In genomic region chr5:154473581-154474266, GRCh38 we compare ENCODE assay signal across 15 cellular contexts. TPM values are rescaled to one million over a fixed set of nuclear protein-coding genes. Genes with fewer than 3 reads are reported as not detected.
A peak's percentile ranks its signal among the peaks of the same experiment; 100 is the strongest.
DNase-seq lines count a peak whose midpoint lies in the region; ATAC-seq and TF ChIP-seq lines count a peak whose summit lies in the region.
"Had no signal": no experiment of that assay in that cellular context is flagged by ENCODE, and none has a peak within 500 bp of the region (broad histone marks: within the 10 kb centered on the region; RNA-seq: fewer than 3 reads in every experiment).

No MANE protein-coding gene starts in this region.

- H3K4me3 Mint-ChIP-seq in chondrocyte (ENCODE audit: unreplicated experiment), result peak overlapping the region; percentile 16
- peak overlapping the region; percentile 44 for H3K4me3 Mint-ChIP-seq in type B pancreatic cell

- intact Hi-C loops in left ventricle myocardium superior (cut with micrococcal nuclease), result no loop called here
- intact Hi-C loops in cardiac septum (cut with DNase I), result no loop called here

- H3K4me3 ChIP-seq in mesodermal cell (ENCODE audit: extremely low read depth, insufficient read depth, low read length, poor library complexity, severe bottlenecking), result peak overlapping the region; percentile 82
- H3K4me3 ChIP-seq: ascending aorta, lower lobe of right lung had no signal

- peak overlapping the region; percentile 84 for H3K27ac ChIP-seq in mesodermal cell (ENCODE audit: low read depth, low read length, severe bottlenecking)
- H3K27ac ChIP-seq: ascending aorta, lower lobe of right lung had no signal

- TF ChIP-seq CTCF in chondrocyte (IDR thresholded peaks at IDR 0.05) (no peak), type B pancreatic cell (conservative IDR thresholded peaks at IDR 0.05) (no peak)

- H3K27ac Mint-ChIP-seq in chondrocyte (ENCODE audit: unreplicated experiment) (no peak overlapping the region), type B pancreatic cell (peak overlapping the region; percentile 39)

- DNase-seq in left ventricle myocardium superior, result no peak
- DNase-seq in cardiac septum (ENCODE audit: low spot score), result no peak
- DNase-seq in chondrocyte (ENCODE audit: low spot score), result no peak
- DNase-seq in type B pancreatic cell (ENCODE audit: extremely low spot score, unreplicated experiment), result no peak
- no peak for DNase-seq in mesenteric fat pad (ENCODE audit: low spot score)
- DNase-seq in COLO829 (ENCODE audit: low spot score), result no peak
- DNase-seq: AML-193; lower lobe of right lung; NCI-H187; NCI-H774; stimulated activated CD4-positive, alpha-beta T cell treated with anti-CD3 and anti-CD28 coated beads, Interleukin-2, amount 100 ng/mL, for 24 hours had no signal

- H3K9me3 Mint-ChIP-seq in chondrocyte (ENCODE audit: low read depth), result no peaks in the 10 kb centered on the region
- no peaks in the 10 kb centered on the region for H3K9me3 Mint-ChIP-seq in type B pancreatic cell

- no peaks in the 10 kb centered on the region for H3K9me3 ChIP-seq in mesodermal cell (ENCODE audit: control insufficient read depth, low read length)
- H3K9me3 ChIP-seq: ascending aorta, lower lobe of right lung had no signal

- peaks cover 40% of the 10 kb centered on the region for H3K36me3 ChIP-seq in mesodermal cell (ENCODE audit: control insufficient read depth, insufficient read depth, low read length)
- H3K36me3 ChIP-seq: ascending aorta, lower lobe of right lung had no signal

- ATAC-seq in left ventricle myocardium superior (peak; percentile 5), GM21367 (IDR thresholded peaks at IDR 0.05; ENCODE audit: unreplicated experiment) (no peak)
- ATAC-seq: lower lobe of right lung had no signal

- peaks cover 3% of the 10 kb centered on the region for H3K36me3 Mint-ChIP-seq in chondrocyte (ENCODE audit: low read depth)
- no peaks in the 10 kb centered on the region for H3K36me3 Mint-ChIP-seq in type B pancreatic cell

- H3K27me3 Mint-ChIP-seq in chondrocyte (ENCODE audit: low read depth) (peaks cover 87% of the 10 kb centered on the region), type B pancreatic cell (peaks cover 94% of the 10 kb centered on the region)

- H3K4me1 Mint-ChIP-seq in chondrocyte (ENCODE audit: low read depth) (peaks cover 29% of the 10 kb centered on the region), type B pancreatic cell (ENCODE audit: unreplicated experiment) (peaks cover 14% of the 10 kb centered on the region)

- WGBS in mesodermal cell (ENCODE audit: insufficient coverage in 2 of 2), 2 experiments, result 1 to 4% methylated on average over 22 to 25 of the region's 40 CpGs

- H3K4me1 ChIP-seq in mesodermal cell (ENCODE audit: control insufficient read depth, insufficient read depth, low read length, poor library complexity, severe bottlenecking), result peaks cover 27% of the 10 kb centered on the region

RNA-seq across cellular contexts. Expression of gene HAND1, which starts 4.3 kb away (rescaled TPM):
- total RNA-seq in left ventricle myocardium superior, result 37.8 TPM
- total RNA-seq in cardiac septum, result 18.3 TPM
- total RNA-seq in chondrocyte, result not detected in 3 replicates
- 366 TPM for polyA plus RNA-seq in mesodermal cell (2013, experiment 1 of 2)
- 464 TPM for polyA plus RNA-seq in mesodermal cell (2013, experiment 2 of 2)
- total RNA-seq in type B pancreatic cell (ENCODE audit: low replicate concordance), result 2.4 and 17.9 TPM in 2 replicates
- total RNA-seq in mesenteric fat pad, result not detected
- total RNA-seq: ascending aorta, posterior vena cava had no signal

RNA-seq across cellular contexts. Expression of gene SAP30L, which starts 27.9 kb away (rescaled TPM):
- total RNA-seq in left ventricle myocardium superior (39.2 TPM), cardiac septum (32.3 TPM), chondrocyte (33.8 to 38.5 TPM (median 34.4 TPM) in 3 replicates), type B pancreatic cell (ENCODE audit: low replicate concordance) (39.4 and 43.7 TPM in 2 replicates), mesenteric fat pad (34.2 TPM)
- 60.6 TPM for polyA plus RNA-seq in mesodermal cell (2013, experiment 1 of 2)
- 64.0 TPM for polyA plus RNA-seq in mesodermal cell (2013, experiment 2 of 2)
